Comparison of ENCODE assay signal across 22 cellular contexts in the genomic region with DNA sequence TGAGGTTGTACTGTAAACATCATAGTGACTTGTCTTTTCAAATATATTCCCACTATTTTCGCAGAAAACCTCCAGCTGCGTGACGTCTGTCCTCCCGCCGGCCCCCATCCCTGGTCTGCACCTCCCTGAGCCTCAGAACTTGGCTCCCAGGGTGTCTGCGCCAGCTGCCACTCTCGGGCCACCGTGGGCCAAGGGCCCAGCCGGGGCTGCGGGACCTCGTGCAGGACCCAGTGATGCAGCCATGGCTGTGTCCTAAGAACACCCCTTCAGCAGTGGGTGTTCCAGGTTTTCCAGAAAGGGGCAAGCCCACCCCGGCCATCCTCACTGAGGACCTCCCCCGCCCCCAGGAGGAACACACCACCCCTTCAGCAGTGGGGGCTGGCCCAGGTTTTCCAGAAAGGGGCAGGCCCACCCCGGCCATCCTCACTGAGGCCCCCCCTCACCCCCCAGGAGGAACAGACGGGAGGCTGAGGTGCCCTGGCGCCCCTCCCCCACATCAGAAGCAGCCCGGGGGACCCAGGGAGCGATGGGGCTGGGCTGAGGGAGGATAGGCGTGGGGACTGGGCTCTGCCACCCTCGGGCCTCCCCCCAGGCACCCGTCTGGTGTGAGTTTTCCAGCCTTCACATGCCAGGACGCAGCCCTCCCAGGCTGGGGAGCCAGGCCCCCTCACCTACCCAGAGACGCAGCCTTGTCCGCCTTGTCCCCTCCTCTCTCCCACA. TPM values are rescaled to one million over a fixed set of nuclear protein-coding genes. Genes with fewer than 3 reads are reported as not detected.
DNase-seq lines count a peak whose midpoint lies in the region; FAIRE-seq and TF ChIP-seq lines count a peak whose summit lies in the region.
"Had no signal": no experiment of that assay in that cellular context is flagged by ENCODE, and none has a peak within 500 bp of the region (broad histone marks: within the 10 kb centered on the region; RNA-seq: fewer than 3 reads in every experiment).

No MANE protein-coding gene starts in this region.

- POLR2A ChIA-PET in MCF 10A (lab: Yijun Ruan, JAX), result no interaction called here
- POLR2A ChIA-PET in H1 (lab: Charles Lee; ENCODE audit: partially characterized antibody), result no interaction called here

- no peaks in the 10 kb centered on the region for H3K23me2 ChIP-seq in H1 (ENCODE audit: low read depth, low read length)

- H2AFZ ChIP-seq in H1 (ENCODE audit: low read length) (no peak overlapping the region), neuronal stem cell (ENCODE audit: low read length) (no peak overlapping the region)
- H2AFZ ChIP-seq: GM23248 had no signal

- no peak overlapping the region for H3K18ac ChIP-seq in H1 (ENCODE audit: extremely low read depth, low read length)
- no peak overlapping the region for H3K18ac ChIP-seq in neuronal stem cell (ENCODE audit: low read length)

- no peaks in the 10 kb centered on the region for H3K36me3 Mint-ChIP-seq in MCF 10A (ENCODE audit: insufficient read depth, unreplicated experiment)
- H3K36me3 Mint-ChIP-seq: CD14-positive monocyte; CD8-positive, alpha-beta memory T cell had no signal

- no peaks in the 10 kb centered on the region for H3K4me1 Mint-ChIP-seq in MCF 10A (ENCODE audit: insufficient read depth, unreplicated experiment)
- H3K4me1 Mint-ChIP-seq: CD14-positive monocyte had no signal

- H3K23ac ChIP-seq in H1 (ENCODE audit: insufficient read length) (no peak overlapping the region), neuronal stem cell (ENCODE audit: low read depth, low read length, poor library complexity) (no peak overlapping the region)

- H3K27me3 Mint-ChIP-seq in MCF 10A (ENCODE audit: insufficient read depth, unreplicated experiment), result peaks cover 11% of the 10 kb centered on the region
- H3K27me3 Mint-ChIP-seq: B cell; CD4-positive, alpha-beta T cell had no signal

- H2BK5ac ChIP-seq in H1 (ENCODE audit: low read depth, low read length), result no peak overlapping the region
- peak overlapping the region; percentile 26 for H2BK5ac ChIP-seq in neuronal stem cell (ENCODE audit: low read length)

- H3K14ac ChIP-seq in H1 (ENCODE audit: insufficient read length) (no peak overlapping the region), neuronal stem cell (ENCODE audit: low read length) (no peak overlapping the region)

- TF ChIP-seq CTCF in MCF 10A (IDR thresholded peaks at IDR 0.05; ENCODE audit: unreplicated experiment) (no peak), breast epithelium (IDR thresholded peaks at IDR 0.05) (no peak), H1 (IDR thresholded peaks at IDR 0.05; ENCODE audit: control extremely low read depth in 1 of 3, insufficient read depth in 1 of 3, low read depth in 1 of 3, low read length in 3 of 3) (no peak)

- H2BK120ac ChIP-seq in H1 (replicated peaks; ENCODE audit: low read depth, low read length), result no peak overlapping the region
- H2BK120ac ChIP-seq in neuronal stem cell (ENCODE audit: low read depth, low read length), result no peak overlapping the region

- peak overlapping the region; percentile 31 for H3K27ac Mint-ChIP-seq in MCF 10A (ENCODE audit: low read depth, unreplicated experiment)
- H3K27ac Mint-ChIP-seq: B cell; CD4-positive, alpha-beta T cell had no signal

- peaks cover 0 to 11% of the 10 kb centered on the region in 2 donors for H3K27me3 ChIP-seq in breast epithelium
- no peaks in the 10 kb centered on the region; a peak in 1 of 7 replicates for H3K27me3 ChIP-seq in H1 (replicated peaks in 1 of 4; ENCODE audit: control insufficient read depth in 3 of 4, extremely low read depth in 1 of 4, insufficient read depth in 3 of 4, low read length in 3 of 4)
- peaks cover 0 to 54% (median 0%) of the 10 kb centered on the region in 3 experiments for H3K27me3 ChIP-seq in neuronal stem cell (ENCODE audit: control insufficient read depth in 3 of 3, insufficient read depth in 3 of 3, low read depth in 1 of 3, low read length in 3 of 3)
- H3K27me3 ChIP-seq: BLaER1 treated with 17β-estradiol and CSF1 and Interleukin-3, amounts not matched to agents 10 nM and 100 nM had no signal

- intact Hi-C loops in MCF 10A (cut with micrococcal nuclease) (no loop called here), breast epithelium (cut with DNase I; ENCODE audit: low total_unique reads) (no loop called here)

- H3K4me2 ChIP-seq in H1 (ENCODE audit: insufficient read depth in 1 of 2, low read depth in 2 of 2, low read length in 2 of 2) (no peak overlapping the region), neuronal stem cell (ENCODE audit: insufficient read depth, low read length, poor library complexity, severe bottlenecking) (no peak overlapping the region)
- H3K4me2 ChIP-seq: BLaER1 treated with 17β-estradiol and CSF1 and Interleukin-3, amounts not matched to agents 10 nM and 100 nM had no signal

- no peak for FAIRE-seq in H1 (lab: Jason Lieb, UNC)
- FAIRE-seq: A204.1, D721Med, GM12878, GM19239 had no signal

- no peak for TF ChIP-seq RAD21 in H1 (IDR thresholded peaks at IDR 0.05 in 1 of 2, conservative IDR thresholded peaks at IDR 0.05 in 1 of 2; ENCODE audit: low read depth in 2 of 2, low read length in 2 of 2)

- H3K56ac ChIP-seq in H1 (replicated peaks; ENCODE audit: insufficient read length, low read depth, low read length), result no peak overlapping the region

- H3K79me2 ChIP-seq in H1 (ENCODE audit: control insufficient read depth in 1 of 2, insufficient read depth in 2 of 2, low read length in 2 of 2), result no peaks in the 10 kb centered on the region

- H2AK5ac ChIP-seq in H1 (ENCODE audit: low read depth, low read length) (no peak overlapping the region), neuronal stem cell (ENCODE audit: low read depth, low read length) (no peak overlapping the region)

- H3K9ac ChIP-seq in H1 (replicated peaks in 1 of 4; ENCODE audit: extremely low read depth in 1 of 4, low read depth in 3 of 4, low read length in 3 of 4) (no peak overlapping the region), neuronal stem cell (ENCODE audit: low read depth, low read length, poor library complexity) (no peak overlapping the region)
- H3K9ac ChIP-seq: GM23248 had no signal

- DNase-seq in MCF 10A (ENCODE audit: unreplicated experiment) (no peak), breast epithelium (ENCODE audit: low spot score in 2 of 2) (no peak), H1 (ENCODE audit: low read depth in 1 of 2, low spot score in 2 of 2) (no peak), neuronal stem cell (ENCODE audit: low spot score) (no peak), SIG-M5 (lab: John Stamatoyannopoulos, UW) (no peak)
- DNase-seq in activated CD4-positive, alpha-beta T cell treated with anti-CD3 and anti-CD28 coated beads for 1 hour, result no peak
- DNase-seq: CD4-positive, alpha-beta T cell; CD8-positive, alpha-beta memory T cell; DMS 273 treated with DMSO at 0.1 percent for 48 hours; DMS79; EL; GDM1; GM23248; H9 had no signal

- H4K5ac ChIP-seq in H1 (ENCODE audit: insufficient read length, low read depth, low read length), result no peak overlapping the region

- H3K4me1 ChIP-seq in breast epithelium (peaks cover 0 to 7% of the 10 kb centered on the region in 2 donors), H1 (replicated peaks in 1 of 4; ENCODE audit: control insufficient read depth in 3 of 4, insufficient read depth in 4 of 4, low read length in 3 of 4) (peaks cover 0 to 11% (median 1%) of the 10 kb centered on the region in 4 experiments; a peak in 3 of 7 replicates), neuronal stem cell (ENCODE audit: control insufficient read depth in 2 of 2, insufficient read depth in 1 of 2, low read depth in 1 of 2, low read length in 2 of 2) (peaks cover 0 to 7% of the 10 kb centered on the region in 2 donors)

- no peaks in the 10 kb centered on the region for H3K9me3 Mint-ChIP-seq in MCF 10A (ENCODE audit: unreplicated experiment)
- H3K9me3 Mint-ChIP-seq: CD14-positive monocyte; CD4-positive, alpha-beta T cell; CD8-positive, alpha-beta memory T cell; H9 had no signal

- H3K9me3 ChIP-seq in breast epithelium (no peaks in the 10 kb centered on the region), H1 (ENCODE audit: insufficient read depth in 2 of 2, low read depth in 1 of 2, low read length in 1 of 2) (no peaks in the 10 kb centered on the region; a peak in 1 of 4 replicates), neuronal stem cell (replicated peaks in 1 of 2; ENCODE audit: control insufficient read depth in 2 of 2, insufficient read depth in 1 of 2, low read depth in 1 of 2, low read length in 2 of 2) (no peaks in the 10 kb centered on the region)
- H3K9me3 ChIP-seq: BLaER1 treated with 17β-estradiol and CSF1 and Interleukin-3, amounts not matched to agents 10 nM and 100 nM had no signal

- H2BK20ac ChIP-seq in H1 (ENCODE audit: low read length), result no peak overlapping the region

- TF ChIP-seq EP300 in H1 (IDR thresholded peaks at IDR 0.05; ENCODE audit: borderline replicate concordance in 1 of 2, low read depth in 2 of 2, low read length in 2 of 2), result no peak

- H3K36me3 ChIP-seq in breast epithelium, result no peaks in the 10 kb centered on the region
- H3K36me3 ChIP-seq in H1 (ENCODE audit: control insufficient read depth in 2 of 4, insufficient read depth in 4 of 4, low read length in 3 of 4), result no peaks in the 10 kb centered on the region
- H3K36me3 ChIP-seq in neuronal stem cell (replicated peaks in 1 of 2; ENCODE audit: control insufficient read depth in 2 of 2, insufficient read depth in 2 of 2, low read length in 2 of 2), result no peaks in the 10 kb centered on the region

- H3K27ac ChIP-seq in breast epithelium (no peak overlapping the region), H1 (ENCODE audit: low read depth, low read length) (no peak overlapping the region), neuronal stem cell (replicated peaks; ENCODE audit: low read length) (no peak overlapping the region)
- H3K27ac ChIP-seq: 22Rv1; BLaER1 treated with 17β-estradiol and CSF1 and Interleukin-3, amounts not matched to agents 10 nM and 100 nM; GM23248 had no signal

- CTCF ChIA-PET in MCF 10A (lab: Yijun Ruan, JAX) (interaction anchor here (0.6 to 0.8 kb wide), 5 partner anchors 105 to 828 kb away, joined by 3 read pairs; no protein-coding TSS in a partner anchor), H1 (lab: Charles Lee; ENCODE audit: partially characterized antibody) (interaction anchor here (0.7 to 4.3 kb wide), 7 partner anchors 18 to 153 kb away, joined by 3 to 22 read pairs (median 4); no protein-coding TSS in a partner anchor)

- no peak for TF ChIP-seq POLR2A in breast epithelium (IDR thresholded peaks at IDR 0.05)
- no peak for TF ChIP-seq POLR2A in H1 (IDR thresholded peaks at IDR 0.05; ENCODE audit: control extremely low read depth in 1 of 2, low read depth in 2 of 2, low read length in 2 of 2)

- no peak overlapping the region for H3K4me3 ChIP-seq in breast epithelium
- no peak overlapping the region for H3K4me3 ChIP-seq in H1 (ENCODE audit: extremely low read depth in 1 of 4, insufficient read depth in 2 of 4, low read depth in 3 of 4, low read length in 4 of 4)
- H3K4me3 ChIP-seq in neuronal stem cell (ENCODE audit: low read length in 2 of 2), result no peak overlapping the region
- H3K4me3 ChIP-seq: BLaER1 treated with 17β-estradiol and CSF1 and Interleukin-3, amounts not matched to agents 10 nM and 100 nM; GM12878; GM23248 had no signal

- H4K91ac ChIP-seq in H1 (replicated peaks; ENCODE audit: insufficient read length, low read length) (no peak overlapping the region), neuronal stem cell (ENCODE audit: low read depth, low read length, poor library complexity) (no peak overlapping the region)

- no peak overlapping the region for H2BK15ac ChIP-seq in H1 (ENCODE audit: low read length)
- no peak overlapping the region for H2BK15ac ChIP-seq in neuronal stem cell (ENCODE audit: low read length)

- BruUV-seq in MCF 10A (replicated peaks; lab: Mats Ljungman, UMichigan), result no TSS peak

- H4K8ac ChIP-seq in H1 (ENCODE audit: extremely low read depth, insufficient read depth, low read length) (no peak overlapping the region), neuronal stem cell (ENCODE audit: low read depth, low read length) (no peak overlapping the region)

- H3K4ac ChIP-seq in H1 (replicated peaks; ENCODE audit: insufficient read length, low read depth, low read length), result no peak overlapping the region
- no peak overlapping the region for H3K4ac ChIP-seq in neuronal stem cell (ENCODE audit: low read length)

- H4K20me1 ChIP-seq in H1 (replicated peaks in 1 of 2; ENCODE audit: control insufficient read depth in 1 of 2, insufficient read depth in 2 of 2, low read length in 2 of 2), result no peaks in the 10 kb centered on the region

- 85% methylated on average over 15 of the region's 24 CpGs; no CpG with 5 or more reads in 1 of the 2 experiments for WGBS in H1 (ENCODE audit: extremely low coverage in 1 of 2, insufficient coverage in 1 of 2, insufficient read length in 1 of 2, insufficient replicate concordance in 2 of 2, low coverage in 1 of 2, low lambda C conversion rate in 2 of 2, missing lambda C conversion rate in 1 of 2), 2 experiments
- WGBS in neuronal stem cell (ENCODE audit: extremely low coverage in 2 of 2, insufficient read length in 2 of 2, insufficient replicate concordance in 1 of 2), 2 donors, result no CpG with 5 or more reads among the region's 24 CpGs

- H3K79me1 ChIP-seq in H1 (ENCODE audit: low read depth, low read length), result no peaks in the 10 kb centered on the region
- H3K79me1 ChIP-seq in neuronal stem cell (ENCODE audit: low read depth, low read length), result peaks cover 7% of the 10 kb centered on the region

- H2BK12ac ChIP-seq in H1 (ENCODE audit: low read depth, low read length), result 0 out of 2 replicates have a peak overlapping the region, but pooled peaks have one; percentile 60
- H2BK12ac ChIP-seq in neuronal stem cell (ENCODE audit: low read length), result no peak overlapping the region

- H3K4me3 Mint-ChIP-seq in MCF 10A (ENCODE audit: unreplicated experiment), result no peak overlapping the region
- H3K4me3 Mint-ChIP-seq: B cell; CD14-positive monocyte; CD4-positive, alpha-beta T cell; H9 had no signal

RNA-seq across cellular contexts. Expression of a gene that starts 12.2 kb away (rescaled TPM):
- total RNA-seq in MCF 10A (2022) (5.0 and 6.2 TPM in 2 replicates), breast epithelium (1 to 10 TPM in 2 of 3 donors, under 1 TPM in 1; 0.32 to 2.9 (median 2.3) TPM)
- 3.4 and 4.8 TPM in 2 replicates for total RNA-seq in H1 (2021; fragmentation: NEBNext Ultra II Directional; extraction: Animal tissue kit (Norgen Biotek cat#: 25700))
- polyA plus RNA-seq in H1 (2011; rRNA removed), result 0.74 and 1.4 TPM in 2 replicates
- 1.1 TPM for polyA plus RNA-seq in H1 (2011; cell fraction: cytosol; rRNA removed)
- polyA plus RNA-seq in H1 (2011; cell fraction: nucleus; rRNA removed), result 3.6 TPM
- polyA plus RNA-seq in H1 (2012, experiment 1 of 2), result 1.5 to 3.3 TPM (median 1.9 TPM) in 4 replicates
- polyA plus RNA-seq in H1 (2012, experiment 2 of 2), result 1.00 TPM
- polyA plus RNA-seq in H1 (2013, experiment 1 of 2), result 3.1 TPM
- 2.9 TPM for polyA plus RNA-seq in H1 (2013, experiment 2 of 2)
- 0.29 and 0.57 TPM in 2 replicates for polyA minus RNA-seq in H1 (2011; rRNA and poly(A)+ RNA removed)
- 2.8 TPM for polyA minus RNA-seq in H1 (2011; cell fraction: cytosol; rRNA and poly(A)+ RNA removed)
- polyA minus RNA-seq in H1 (2011; cell fraction: nucleus; rRNA and poly(A)+ RNA removed), result 3.3 TPM
- 3.8 TPM for polyA plus RNA-seq in neuronal stem cell (2013, experiment 1 of 2)
- 4.0 TPM for polyA plus RNA-seq in neuronal stem cell (2013, experiment 2 of 2)

RNA-seq across cellular contexts. Expression of a gene that starts 58.1 kb away (rescaled TPM):
- total RNA-seq in MCF 10A (2022), result not detected in 2 replicates
- 1 to 10 TPM in 1 of 3 donors, under 1 TPM in 2; 0.80 to 1.5 (median 0.98) TPM for total RNA-seq in breast epithelium
- total RNA-seq in H1 (2021; fragmentation: NEBNext Ultra II Directional; extraction: Animal tissue kit (Norgen Biotek cat#: 25700)), result 1.8 and 2.0 TPM in 2 replicates
- 0.30 and 0.53 TPM in 2 replicates for polyA plus RNA-seq in H1 (2011; rRNA removed)
- polyA plus RNA-seq in H1 (2011; cell fraction: cytosol; rRNA removed), result 0.23 TPM
- 1.1 TPM for polyA plus RNA-seq in H1 (2011; cell fraction: nucleus; rRNA removed)
- polyA plus RNA-seq in H1 (2012, experiment 1 of 2), result 0.54 to 0.96 TPM (median 0.90 TPM) in 4 replicates
- polyA plus RNA-seq in H1 (2012, experiment 2 of 2), result 0.63 TPM
- polyA plus RNA-seq in H1 (2013, experiment 1 of 2), result 0.45 TPM
- 0.42 TPM for polyA plus RNA-seq in H1 (2013, experiment 2 of 2)
- polyA minus RNA-seq in H1 (2011; rRNA and poly(A)+ RNA removed), result 0.32 and 0.41 TPM in 2 replicates
- polyA minus RNA-seq in H1 (2011; cell fraction: cytosol; rRNA and poly(A)+ RNA removed), result 1.1 TPM
- 1.5 TPM for polyA minus RNA-seq in H1 (2011; cell fraction: nucleus; rRNA and poly(A)+ RNA removed)
- polyA plus RNA-seq in neuronal stem cell (2013, experiment 1 of 2), result 0.26 TPM
- 0.29 TPM for polyA plus RNA-seq in neuronal stem cell (2013, experiment 2 of 2)
